ENCODE assay signal across 8 cellular contexts in genomic region chr13:23579072-23579885, GRCh38. TPM values are rescaled to one million over a fixed set of nuclear protein-coding genes. Genes with fewer than 3 reads are reported as not detected.
DNase-seq lines count a peak whose midpoint lies in the region; ATAC-seq and TF ChIP-seq lines count a peak whose summit lies in the region.

No MANE protein-coding gene starts in this region.

- POLR2A ChIA-PET in CD4-positive, alpha-beta T cell (lab: Charles Lee): interaction anchor here (0.7 to 0.8 kb wide), 3 partner anchors 8 to 280 kb away, joined by 3 read pairs; no protein-coding TSS in a partner anchor

- H3K27me3 ChIP-seq in CD4-positive, alpha-beta T cell (ENCODE audit: control insufficient read depth, insufficient read depth, low read length): peaks cover 37% of the 10 kb centered on the region
- H3K27me3 ChIP-seq in NT2/D1 (ENCODE audit: insufficient read depth, insufficient read length) (peaks cover 31% of the 10 kb centered on the region), esophagus (ENCODE audit: control insufficient read depth in 1 of 2, insufficient read depth in 2 of 2, low read length in 2 of 2) (no peaks in the 10 kb centered on the region), muscle layer of colon (ENCODE audit: control insufficient read depth in 1 of 2, insufficient read depth in 2 of 2, low read length in 2 of 2) (peaks cover 0 to 9% of the 10 kb centered on the region in 2 donors)

- H3K4me3 ChIP-seq in NT2/D1 (ENCODE audit: insufficient read length, low read depth) (peak overlapping the region; percentile 71), esophagus (ENCODE audit: low read depth in 1 of 2, low read length in 2 of 2) (peak overlapping the region; percentile 69 to 79), muscle layer of colon (ENCODE audit: low read depth in 1 of 2, low read length in 2 of 2) (peak overlapping the region; percentile 65 to 66)

- H3K4me3 Mint-ChIP-seq in CD4-positive, alpha-beta T cell: peak overlapping the region; percentile 87

- ATAC-seq in CD4-positive, alpha-beta T cell (ENCODE audit: poor library complexity): peak; percentile 94
- ATAC-seq in GM19438 (IDR thresholded peaks at IDR 0.05; ENCODE audit: low read depth, unreplicated experiment) (peak; percentile 90), HG03558 (IDR thresholded peaks at IDR 0.05; ENCODE audit: extremely low read depth, unreplicated experiment) (peak; percentile 61)

- no peak overlapping the region for H3K27ac ChIP-seq in CD4-positive, alpha-beta T cell (ENCODE audit: low read depth, low read length)
- H3K27ac ChIP-seq in esophagus (ENCODE audit: low read depth in 2 of 2, low read length in 1 of 2) (peak overlapping the region; percentile 96 to 98), muscle layer of colon (ENCODE audit: low read depth, low read length) (peak overlapping the region; percentile 45)

- no peak for TF ChIP-seq CTCF in CD4-positive, alpha-beta T cell (IDR thresholded peaks at IDR 0.05)

- peaks cover 22% of the 10 kb centered on the region for H3K4me1 Mint-ChIP-seq in CD4-positive, alpha-beta T cell (ENCODE audit: low read depth)

- WGBS in esophagus, 2 donors: 1% methylated on average over 66 to 79 of the region's 79 CpGs

- CTCF ChIA-PET in CD4-positive, alpha-beta T cell (lab: Charles Lee): interaction anchor here (0.6 kb wide), 1 partner anchor 1611 kb away, joined by 3 read pairs; no protein-coding TSS in a partner anchor

- peaks cover 68% of the 10 kb centered on the region for H3K27me3 Mint-ChIP-seq in CD4-positive, alpha-beta T cell

- DNase-seq in CD4-positive, alpha-beta T cell: peak; percentile 82 to 95 (median 90)
- DNase-seq in NT2/D1 (ENCODE audit: low read depth, low spot score) (peak; percentile 64), activated T-cell treated with anti-CD3 and anti-CD28 coated beads for 48 hours (ENCODE audit: low read depth) (peak; percentile 95)
- peak; percentile 96 for DNase-seq in stimulated activated CD8-positive, alpha-beta memory T cell treated with anti-CD3 and anti-CD28 coated beads, Interleukin-4, amount 100 ng/mL, for 48 hours

- H3K9ac ChIP-seq in NT2/D1 (ENCODE audit: insufficient read length, low read depth): peak overlapping the region; percentile 76
- no peak overlapping the region for H3K9ac ChIP-seq in muscle layer of colon (ENCODE audit: low read length)

- H3K36me3 Mint-ChIP-seq in CD4-positive, alpha-beta T cell (ENCODE audit: low read depth): no peaks in the 10 kb centered on the region

- H3K4me1 ChIP-seq in NT2/D1 (ENCODE audit: insufficient read depth, insufficient read length) (no peaks in the 10 kb centered on the region), esophagus (ENCODE audit: control insufficient read depth in 2 of 2, insufficient read depth in 2 of 2, low read length in 1 of 2) (no peaks in the 10 kb centered on the region), muscle layer of colon (ENCODE audit: insufficient read depth, low read length) (peaks cover 6% of the 10 kb centered on the region)

- intact Hi-C loops in CD4-positive, alpha-beta T cell (cut with DNase I, micrococcal nuclease): loop anchor here (2.0 to 10.0 kb wide), 6 partner anchors 112 to 1974 kb away; partner anchors contain the start of genes MICU2 (in 1 of the 2) and SPATA13 (in 1 of the 2)

- H3K9me3 ChIP-seq in CD4-positive, alpha-beta T cell (ENCODE audit: control insufficient read depth, low read length): no peaks in the 10 kb centered on the region
- no peaks in the 10 kb centered on the region for H3K9me3 ChIP-seq in NT2/D1 (ENCODE audit: insufficient read depth, low read length)
- no peaks in the 10 kb centered on the region for H3K9me3 ChIP-seq in esophagus (ENCODE audit: control insufficient read depth in 2 of 2, insufficient read depth in 1 of 2, low read depth in 1 of 2, low read length in 1 of 2)
- H3K9me3 ChIP-seq in muscle layer of colon (ENCODE audit: low read length): no peaks in the 10 kb centered on the region

- no peaks in the 10 kb centered on the region for H3K9me3 Mint-ChIP-seq in CD4-positive, alpha-beta T cell

- no peak overlapping the region for H3K27ac Mint-ChIP-seq in CD4-positive, alpha-beta T cell

- no peaks in the 10 kb centered on the region for H3K36me3 ChIP-seq in NT2/D1 (ENCODE audit: insufficient read depth, insufficient read length, low read length)
- H3K36me3 ChIP-seq in esophagus (ENCODE audit: control insufficient read depth in 2 of 2, insufficient read depth in 2 of 2, low read length in 1 of 2): no peaks in the 10 kb centered on the region
- H3K36me3 ChIP-seq in muscle layer of colon (ENCODE audit: insufficient read depth, low read length): no peaks in the 10 kb centered on the region

RNA-seq across cellular contexts. Expression of gene TNFRSF19, which starts 9.1 kb away (rescaled TPM):
- total RNA-seq in CD4-positive, alpha-beta T cell: not detected
- 1 to 10 TPM; 4.2 to 6.3 TPM for polyA plus RNA-seq in esophagus
